In the genomic region with DNA sequence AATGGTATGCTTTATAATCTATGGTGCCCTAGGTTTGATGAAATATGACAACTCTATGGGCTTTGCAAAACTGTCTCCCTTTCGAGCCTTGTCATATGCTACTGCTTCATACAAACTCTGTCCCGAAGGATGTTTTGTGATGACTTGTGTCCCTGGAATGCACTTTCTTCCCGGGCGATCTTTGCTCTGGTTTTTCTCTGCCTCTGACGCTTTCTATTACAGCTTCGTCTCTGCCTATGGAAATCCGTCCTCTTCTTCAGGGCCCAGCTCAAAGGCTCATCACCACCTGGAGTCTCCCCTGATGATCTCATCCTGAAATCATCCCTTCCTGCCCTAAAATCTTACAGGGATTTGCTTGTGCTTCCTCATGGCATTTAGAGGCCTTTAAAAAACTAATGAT, we compare ENCODE assay signal across 10 cellular contexts.
DNase-seq lines count a peak whose midpoint lies in the region; ATAC-seq lines count a peak whose summit lies in the region.
"Had no signal": no experiment of that assay in that cellular context is flagged by ENCODE, and none has a peak within 500 bp of the region (broad histone marks: within the 10 kb centered on the region; RNA-seq: fewer than 3 reads in every experiment).

No MANE protein-coding gene starts in this region.

- peaks cover 10% of the 10 kb centered on the region for H3K27me3 Mint-ChIP-seq in stimulated activated memory B cell treated with anti-CD40 and anti-IgM and Interleukin-4, amounts not matched to agents 10 μg/mL and 1 μg/mL and 100 μg/mL, for 72 hours

- H3K9me3 Mint-ChIP-seq in stimulated activated memory B cell treated with anti-CD40 and anti-IgM and Interleukin-4, amounts not matched to agents 10 μg/mL and 1 μg/mL and 100 μg/mL, for 72 hours, result no peaks in the 10 kb centered on the region

- no peaks in the 10 kb centered on the region for H3K4me1 Mint-ChIP-seq in stimulated activated memory B cell treated with anti-CD40 and anti-IgM and Interleukin-4, amounts not matched to agents 10 μg/mL and 1 μg/mL and 100 μg/mL, for 72 hours

- DNase-seq in Caki2 (ENCODE audit: low read depth) (peak; percentile 87), LoVo (ENCODE audit: low spot score) (peak; percentile 18), dedifferentiated amniotic fluid mesenchymal stem cell (ENCODE audit: extremely low spot score) (peak; percentile 86), mesenteric fat pad (ENCODE audit: low spot score) (peak; percentile 30), NCI-H128 (lab: John Stamatoyannopoulos, UW; ENCODE audit: unreplicated experiment) (no peak)
- DNase-seq in activated CD4-positive, alpha-beta T cell treated with anti-CD3 and anti-CD28 coated beads, Interleukin-2, amount 50 U/mL, for 1 hour, result no peak
- no peak for DNase-seq in activated effector memory CD4-positive, alpha-beta T cell treated with anti-CD3 and anti-CD28 coated beads, Interleukin-2, amount 50 U/mL, for 16 hours
- DNase-seq: Calu3; stimulated activated CD4-positive, alpha-beta T cell treated with anti-CD3 and anti-CD28 coated beads, Interleukin-2, amount 100 ng/mL, for 24 hours had no signal

- H3K4me3 Mint-ChIP-seq in stimulated activated memory B cell treated with anti-CD40 and anti-IgM and Interleukin-4, amounts not matched to agents 10 μg/mL and 1 μg/mL and 100 μg/mL, for 72 hours, result no peak overlapping the region

- ATAC-seq in stimulated activated memory B cell treated with anti-CD40 and anti-IgM and Interleukin-4, amounts not matched to agents 10 μg/mL and 1 μg/mL and 100 μg/mL, for 72 hours, result no peak

- H3K36me3 Mint-ChIP-seq in stimulated activated memory B cell treated with anti-CD40 and anti-IgM and Interleukin-4, amounts not matched to agents 10 μg/mL and 1 μg/mL and 100 μg/mL, for 72 hours, result no peaks in the 10 kb centered on the region

- in situ Hi-C loops in Caki2 (cut with HindIII; ENCODE audit: low pct_unique_long_range_greater_than_20kb, low sequenced_read_pairs), result no loop called here

- no peak overlapping the region for H3K27ac Mint-ChIP-seq in stimulated activated memory B cell treated with anti-CD40 and anti-IgM and Interleukin-4, amounts not matched to agents 10 μg/mL and 1 μg/mL and 100 μg/mL, for 72 hours

Comparison
In these comparisons a context has a peak if more than half of its experiments do, and no peak if none do; other contexts are left out.
1. DNase-seq: peak in Caki2 (single experiment), LoVo (single experiment), dedifferentiated amniotic fluid mesenchymal stem cell (single experiment) and mesenteric fat pad (single experiment); none in activated CD4-positive, alpha-beta T cell treated with anti-CD3 and anti-CD28 coated beads, Interleukin-2, amount 50 U/mL, for 1 hour (single experiment), NCI-H128 (single experiment) and activated effector memory CD4-positive, alpha-beta T cell treated with anti-CD3 and anti-CD28 coated beads, Interleukin-2, amount 50 U/mL, for 16 hours (single experiment).